Comparison of ENCODE assay signal across 27 cellular contexts in genomic region chr11:71442123-71442522, GRCh38.
"Had no signal": no experiment of that assay in that cellular context is flagged by ENCODE, and none has a peak within 500 bp of the region (broad histone marks: within the 10 kb centered on the region; RNA-seq: fewer than 3 reads in every experiment).

No MANE protein-coding gene starts in this region.

- H3K4me1 ChIP-seq: prostate gland, suprapubic skin, uterus had no signal

- DNase-seq: hippocampal formation; left lung; lower lobe of right lung; mammary epithelial cell; mesenchymal stem cell; naive B cell; natural killer cell; nephron progenitor cell; retina; right cardiac atrium; stimulated activated CD4-positive, alpha-beta T cell treated with anti-CD3 and anti-CD28 coated beads, Interleukin-4, amount 100 ng/mL, for 24 hours; stimulated activated naive CD4-positive, alpha-beta T cell; trophoblast cell; uterus had no signal

- H3K4me3 ChIP-seq: left lung, lower lobe of right lung, ovary, prostate gland, skin epidermis, suprapubic skin, thoracic aorta, tibial artery, upper lobe of right lung, uterus had no signal

- FAIRE-seq: keratinocyte had no signal

- H3K36me3 ChIP-seq: ovary, uterus had no signal

- H3K27ac ChIP-seq: left lung, lower lobe of right lung, ovary, prostate gland, skin epidermis, suprapubic skin, thoracic aorta, tibial artery, upper lobe of right lung, uterus had no signal

- H3K9me3 ChIP-seq: left lung, lower lobe of right lung, ovary, prostate gland, suprapubic skin, thoracic aorta, tibial artery, upper lobe of right lung, uterus had no signal

- ATAC-seq: left colon; left lung; lower lobe of right lung; natural killer cell; right cardiac atrium; sciatic nerve; stimulated activated effector memory CD8-positive, alpha-beta T cell treated with anti-CD3 and anti-CD28 coated beads, Interleukin-12 subunit alpha, Interleukin-12 subunit beta, amount 100 ng/mL, for 72 hours; upper lobe of right lung had no signal

- H3K4me1 Mint-ChIP-seq: natural killer cell had no signal

- H3K4me3 Mint-ChIP-seq: mesothelial cell of epicardium; natural killer cell; nephron progenitor cell; stimulated activated effector memory CD8-positive, alpha-beta T cell treated with anti-CD3 and anti-CD28 coated beads, Interleukin-12 subunit alpha, Interleukin-12 subunit beta, amount 100 ng/mL, for 72 hours; stimulated activated naive CD8-positive, alpha-beta T cell treated with anti-CD3 and anti-CD28 coated beads, Interleukin-15, Interleukin-2, amounts not matched to agents 100 ng/mL and 50 ng/mL, for 24 hours had no signal

- H3K27me3 Mint-ChIP-seq: naive B cell; stimulated activated naive CD8-positive, alpha-beta T cell treated with anti-CD3 and anti-CD28 coated beads, Interleukin-15, Interleukin-2, amounts not matched to agents 100 ng/mL and 50 ng/mL, for 24 hours had no signal

- H3K27ac Mint-ChIP-seq: mesothelial cell of epicardium; naive B cell; natural killer cell; nephron progenitor cell; stimulated activated effector memory CD8-positive, alpha-beta T cell treated with anti-CD3 and anti-CD28 coated beads, Interleukin-12 subunit alpha, Interleukin-12 subunit beta, amount 100 ng/mL, for 72 hours; stimulated activated naive CD8-positive, alpha-beta T cell treated with anti-CD3 and anti-CD28 coated beads, Interleukin-15, Interleukin-2, amounts not matched to agents 100 ng/mL and 50 ng/mL, for 24 hours had no signal
